ENCODE assay signal across 15 cellular contexts in the genomic region with DNA sequence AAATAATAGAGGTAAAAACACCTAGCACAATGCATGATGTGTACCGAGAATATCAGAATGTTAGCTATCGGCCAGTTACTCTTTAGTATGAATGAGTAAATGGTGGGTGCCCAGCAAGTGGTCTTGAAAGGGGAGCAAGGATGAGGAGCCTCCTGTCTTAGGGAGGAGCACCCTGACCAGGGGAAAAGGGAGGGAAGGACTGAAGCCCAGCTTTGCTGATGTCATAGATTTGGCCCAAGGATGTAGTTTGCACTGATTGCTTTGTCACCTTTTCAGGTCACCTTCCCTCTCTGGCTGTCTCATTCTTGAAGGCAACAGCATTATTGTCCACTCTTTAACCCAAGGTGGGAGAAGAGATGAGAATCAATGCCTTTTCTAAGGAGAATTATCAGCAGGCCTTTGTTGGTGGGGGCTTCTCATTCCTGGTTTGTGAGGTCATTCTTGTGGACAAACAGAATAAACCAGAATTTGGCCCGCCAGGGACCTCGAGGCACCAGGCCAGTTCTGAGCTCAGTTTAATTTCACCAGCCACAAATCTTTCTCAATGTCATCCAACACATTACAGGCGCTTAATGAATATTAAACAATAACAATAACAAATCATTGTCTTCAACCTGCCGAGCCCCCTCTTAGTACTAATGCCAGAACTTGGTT.
"Had no signal": no experiment of that assay in that cellular context is flagged by ENCODE, and none has a peak within 500 bp of the region (broad histone marks: within the 10 kb centered on the region; RNA-seq: fewer than 3 reads in every experiment).

No MANE protein-coding gene starts in this region.

- H3K4me1 Mint-ChIP-seq: endodermal cell, neural crest cell had no signal

- DNase-seq: effector CD4-positive, alpha-beta T cell; endodermal cell; erythroblast; gastrocnemius medialis; glutamatergic neuron; islet precursor cell; mucosa of descending colon; natural killer cell; stimulated activated CD4-positive, alpha-beta T cell treated with anti-CD3 and anti-CD28 coated beads, Interleukin-2, amount 100 ng/mL, for 48 hours; stimulated activated naive CD4-positive, alpha-beta T cell treated with Interleukin-2 at 50 U/mL for 16 hours; trophoblast cell had no signal

- H3K9me3 ChIP-seq: gastrocnemius medialis, mucosa of descending colon, right atrium auricular region had no signal

- H3K36me3 Mint-ChIP-seq: natural killer cell had no signal

- H3K27ac Mint-ChIP-seq: endodermal cell, natural killer cell had no signal

- H3K36me3 ChIP-seq: gastrocnemius medialis, right atrium auricular region had no signal

- H3K27me3 ChIP-seq: gastrocnemius medialis, right atrium auricular region had no signal

- H3K4me3 Mint-ChIP-seq: endodermal cell, natural killer cell, neural crest cell had no signal

- H3K9me3 Mint-ChIP-seq: endodermal cell, natural killer cell, neural crest cell had no signal

- H3K4me1 ChIP-seq: right atrium auricular region had no signal

- ATAC-seq: gastrocnemius medialis, mucosa of descending colon, natural killer cell had no signal

- H3K27ac ChIP-seq: coronary artery, gastrocnemius medialis, right atrium auricular region had no signal

- H3K4me3 ChIP-seq: coronary artery, gastrocnemius medialis, mucosa of descending colon, right atrium auricular region, smooth muscle cell had no signal
